8 cellular contexts compared by ENCODE assay signal in genomic region chr4:2842667-2843022, GRCh38. TPM values are rescaled to one million over a fixed set of nuclear protein-coding genes. Genes with fewer than 3 reads are reported as not detected.
DNase-seq lines count a peak whose midpoint lies in the region; ATAC-seq lines count a peak whose summit lies in the region.

No MANE protein-coding gene starts in this region.

- ATAC-seq in stimulated activated memory B cell treated with anti-CD40 and anti-IgM and Interleukin-4, amounts not matched to agents 10 μg/mL and 1 μg/mL and 100 μg/mL, for 72 hours, result no peak
- ATAC-seq in HG03342 (IDR thresholded peaks at IDR 0.05; ENCODE audit: unreplicated experiment), result no peak

- H3K4me1 Mint-ChIP-seq in activated CD4-positive, alpha-beta memory T cell treated with anti-CD3 and anti-CD28 coated beads, Interleukin-2, amount 10 ng/mL, durations not matched to agents 7 days and 5 days, result peaks cover 62% of the 10 kb centered on the region
- peaks cover 65% of the 10 kb centered on the region for H3K4me1 Mint-ChIP-seq in stimulated activated memory B cell treated with anti-CD40 and anti-IgM and Interleukin-4, amounts not matched to agents 10 μg/mL and 1 μg/mL and 100 μg/mL, for 72 hours

- H3K36me3 ChIP-seq in iPS-15b (ENCODE audit: control insufficient read depth, insufficient read depth, low read length), result no peaks in the 10 kb centered on the region

- CTCF ChIA-PET in activated CD4-positive, alpha-beta memory T cell treated with anti-CD3 and anti-CD28 coated beads, Interleukin-2, amount 10 ng/mL, durations not matched to agents 7 days and 5 days (lab: Charles Lee), result no interaction called here

- peaks cover 38% of the 10 kb centered on the region for H3K36me3 Mint-ChIP-seq in activated CD4-positive, alpha-beta memory T cell treated with anti-CD3 and anti-CD28 coated beads, Interleukin-2, amount 10 ng/mL, durations not matched to agents 7 days and 5 days (ENCODE audit: low read depth)
- H3K36me3 Mint-ChIP-seq in stimulated activated memory B cell treated with anti-CD40 and anti-IgM and Interleukin-4, amounts not matched to agents 10 μg/mL and 1 μg/mL and 100 μg/mL, for 72 hours, result peaks cover 5% of the 10 kb centered on the region

- H3K4me3 Mint-ChIP-seq in activated CD4-positive, alpha-beta memory T cell treated with anti-CD3 and anti-CD28 coated beads, Interleukin-2, amount 10 ng/mL, durations not matched to agents 7 days and 5 days, result peak overlapping the region; percentile 82
- H3K4me3 Mint-ChIP-seq in stimulated activated memory B cell treated with anti-CD40 and anti-IgM and Interleukin-4, amounts not matched to agents 10 μg/mL and 1 μg/mL and 100 μg/mL, for 72 hours, result peak overlapping the region; percentile 88

- in situ Hi-C loops in ACHN (cut with HindIII; ENCODE audit: low pct_ligation_motif_present, low pct_unique_long_range_greater_than_20kb, low sequenced_read_pairs), result no loop called here

- peak overlapping the region; percentile 79 for H3K4me3 ChIP-seq in iPS-15b (ENCODE audit: low read depth, low read length)

- POLR2A ChIA-PET in activated CD4-positive, alpha-beta memory T cell treated with anti-CD3 and anti-CD28 coated beads, Interleukin-2, amount 10 ng/mL, durations not matched to agents 7 days and 5 days (lab: Charles Lee), result interaction anchor here (1.5 to 4.2 kb wide), 2 partner anchors 30 to 120 kb away, joined by 4 to 23 read pairs; no protein-coding TSS in a partner anchor

- no peaks in the 10 kb centered on the region for H3K27me3 ChIP-seq in iPS-15b (ENCODE audit: control insufficient read depth, insufficient read depth, low read length)

- H3K9me3 ChIP-seq in iPS-15b (ENCODE audit: control insufficient read depth, insufficient read depth, low read length), result no peaks in the 10 kb centered on the region

- no peaks in the 10 kb centered on the region for H3K27me3 Mint-ChIP-seq in activated CD4-positive, alpha-beta memory T cell treated with anti-CD3 and anti-CD28 coated beads, Interleukin-2, amount 10 ng/mL, durations not matched to agents 7 days and 5 days
- no peaks in the 10 kb centered on the region for H3K27me3 Mint-ChIP-seq in stimulated activated memory B cell treated with anti-CD40 and anti-IgM and Interleukin-4, amounts not matched to agents 10 μg/mL and 1 μg/mL and 100 μg/mL, for 72 hours

- peak; percentile 26 for DNase-seq in NCI-H2227 treated with DMSO at 0.1 percent for 48 hours (lab: John Stamatoyannopoulos, UW)
- no peak for DNase-seq in NCI-H2227 (lab: John Stamatoyannopoulos, UW; ENCODE audit: unreplicated experiment)
- DNase-seq in activated CD4-positive, alpha-beta memory T cell treated with anti-CD3 and anti-CD28 coated beads, Interleukin-2, amount 10 ng/mL, durations not matched to agents 7 days and 5 days, result no peak
- DNase-seq in NCI-H774 (lab: John Stamatoyannopoulos, UW), result no peak
- no peak for DNase-seq in ACHN

- H3K9me3 Mint-ChIP-seq in activated CD4-positive, alpha-beta memory T cell treated with anti-CD3 and anti-CD28 coated beads, Interleukin-2, amount 10 ng/mL, durations not matched to agents 7 days and 5 days, result peaks cover 4% of the 10 kb centered on the region
- H3K9me3 Mint-ChIP-seq in stimulated activated memory B cell treated with anti-CD40 and anti-IgM and Interleukin-4, amounts not matched to agents 10 μg/mL and 1 μg/mL and 100 μg/mL, for 72 hours, result peaks cover 3% of the 10 kb centered on the region

- H3K27ac Mint-ChIP-seq in activated CD4-positive, alpha-beta memory T cell treated with anti-CD3 and anti-CD28 coated beads, Interleukin-2, amount 10 ng/mL, durations not matched to agents 7 days and 5 days, result peak overlapping the region; percentile 61
- peak overlapping the region; percentile 84 for H3K27ac Mint-ChIP-seq in stimulated activated memory B cell treated with anti-CD40 and anti-IgM and Interleukin-4, amounts not matched to agents 10 μg/mL and 1 μg/mL and 100 μg/mL, for 72 hours

- H3K9ac ChIP-seq in iPS-15b (ENCODE audit: low read depth, low read length), result no peak overlapping the region

- H3K4me1 ChIP-seq in iPS-15b (ENCODE audit: control insufficient read depth, insufficient read depth, low read length), result peaks cover 5% of the 10 kb centered on the region

RNA-seq across cellular contexts. Expression of gene ADD1, which starts 1.0 kb away (rescaled TPM):
- total RNA-seq in activated CD4-positive, alpha-beta memory T cell treated with anti-CD3 and anti-CD28 coated beads, Interleukin-2, amount 10 ng/mL, durations not matched to agents 7 days and 5 days, result 100 to 1,000 TPM; 266 to 277 TPM

RNA-seq across cellular contexts. Expression of gene SH3BP2, which starts 49.8 kb away (rescaled TPM):
- 10 to 100 TPM; 77.0 to 80.3 TPM for total RNA-seq in activated CD4-positive, alpha-beta memory T cell treated with anti-CD3 and anti-CD28 coated beads, Interleukin-2, amount 10 ng/mL, durations not matched to agents 7 days and 5 days
